32 cellular contexts compared by ENCODE assay signal in the genomic region with DNA sequence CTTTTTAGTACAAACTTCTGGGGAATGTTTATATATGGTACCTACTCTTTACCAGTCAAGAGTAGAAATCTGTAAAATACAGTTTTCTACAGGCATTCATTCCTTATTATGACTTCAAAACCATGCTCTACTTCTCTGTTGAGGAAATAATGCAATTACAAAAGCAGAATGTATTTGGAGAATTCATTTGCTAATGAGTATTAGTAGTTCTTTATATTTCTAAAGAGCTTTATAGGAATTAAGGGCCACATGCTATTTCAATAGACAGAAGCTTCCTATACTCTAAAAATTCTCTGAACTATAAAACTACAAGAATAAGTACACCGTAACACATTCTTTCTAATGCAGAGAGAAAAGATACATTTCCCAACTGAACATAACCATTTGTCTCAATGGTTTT.
"Had no signal": no experiment of that assay in that cellular context is flagged by ENCODE, and none has a peak within 500 bp of the region (broad histone marks: within the 10 kb centered on the region; RNA-seq: fewer than 3 reads in every experiment).

No MANE protein-coding gene starts in this region.

- ATAC-seq: naive thymus-derived CD8-positive, alpha-beta T cell; natural killer cell treated with Interleukin-12 subunit alpha and Interleukin-12 subunit beta and Interleukin-15 and Interleukin-18, amount 100 ng/mL, for 72 hours; psoas muscle; right cardiac atrium; right lobe of liver; stimulated activated memory B cell treated with anti-CD40 and anti-IgM and Interleukin-4, amounts not matched to agents 10 μg/mL and 1 μg/mL and 100 μg/mL, for 72 hours; stimulated activated naive CD8-positive, alpha-beta T cell treated with anti-CD3 and anti-CD28 coated beads, Interleukin-15, amount 100 ng/mL, for 72 hours; stimulated activated naive CD8-positive, alpha-beta T cell treated with anti-CD3 and anti-CD28 coated beads, Interleukin-15, Interleukin-2, amounts not matched to agents 100 U/mL and 50 U/mL, for 24 hours; upper lobe of right lung had no signal

- H3K79me2 ChIP-seq: parathyroid adenoma had no signal

- H3K27me3 Mint-ChIP-seq: naive thymus-derived CD8-positive, alpha-beta T cell; natural killer cell treated with Interleukin-12 subunit alpha and Interleukin-12 subunit beta and Interleukin-15 and Interleukin-18, amount 100 ng/mL, for 72 hours; progenitor cell of endocrine pancreas; stimulated activated memory B cell treated with anti-CD40 and anti-IgM and Interleukin-4, amounts not matched to agents 10 μg/mL and 1 μg/mL and 100 μg/mL, for 72 hours; stimulated activated naive CD8-positive, alpha-beta T cell treated with anti-CD3 and anti-CD28 coated beads, Interleukin-15, amount 100 ng/mL, for 72 hours; type B pancreatic cell had no signal

- H2AFZ ChIP-seq: parathyroid adenoma had no signal

- H3K9me3 Mint-ChIP-seq: naive thymus-derived CD8-positive, alpha-beta T cell; natural killer cell treated with Interleukin-12 subunit alpha and Interleukin-12 subunit beta and Interleukin-15 and Interleukin-18, amount 100 ng/mL, for 72 hours; nephron progenitor cell; neural crest cell; stimulated activated memory B cell treated with anti-CD40 and anti-IgM and Interleukin-4, amounts not matched to agents 10 μg/mL and 1 μg/mL and 100 μg/mL, for 72 hours; stimulated activated naive CD8-positive, alpha-beta T cell treated with anti-CD3 and anti-CD28 coated beads, Interleukin-15, amount 100 ng/mL, for 72 hours; type B pancreatic cell had no signal

- FAIRE-seq: small intestine had no signal

- H3K27me3 ChIP-seq: ovary, right lobe of liver, sigmoid colon, spleen, suprapubic skin, testis, tibial artery, transverse colon, upper lobe of right lung, uterus had no signal

- H3K4me3 ChIP-seq: ovary, psoas muscle, right lobe of liver, sigmoid colon, spleen, suprapubic skin, testis, tibial artery, transverse colon, upper lobe of right lung, uterus had no signal

- H3K27ac Mint-ChIP-seq: naive thymus-derived CD8-positive, alpha-beta T cell; natural killer cell treated with Interleukin-12 subunit alpha and Interleukin-12 subunit beta and Interleukin-15 and Interleukin-18, amount 100 ng/mL, for 72 hours; nephron progenitor cell; progenitor cell of endocrine pancreas; stimulated activated memory B cell treated with anti-CD40 and anti-IgM and Interleukin-4, amounts not matched to agents 10 μg/mL and 1 μg/mL and 100 μg/mL, for 72 hours; stimulated activated naive CD8-positive, alpha-beta T cell treated with anti-CD3 and anti-CD28 coated beads, Interleukin-15, amount 100 ng/mL, for 72 hours; type B pancreatic cell had no signal

- H3K4me3 Mint-ChIP-seq: naive thymus-derived CD8-positive, alpha-beta T cell; natural killer cell treated with Interleukin-12 subunit alpha and Interleukin-12 subunit beta and Interleukin-15 and Interleukin-18, amount 100 ng/mL, for 72 hours; nephron progenitor cell; neural crest cell; stimulated activated memory B cell treated with anti-CD40 and anti-IgM and Interleukin-4, amounts not matched to agents 10 μg/mL and 1 μg/mL and 100 μg/mL, for 72 hours; stimulated activated naive CD8-positive, alpha-beta T cell treated with anti-CD3 and anti-CD28 coated beads, Interleukin-15, amount 100 ng/mL, for 72 hours; type B pancreatic cell had no signal

- H3K4me1 ChIP-seq: psoas muscle, right lobe of liver, sigmoid colon, testis, tibial artery had no signal

- H3K36me3 ChIP-seq: ovary, right lobe of liver, sigmoid colon, suprapubic skin, tibial artery, transverse colon, upper lobe of right lung, uterus had no signal

- H3K4me1 Mint-ChIP-seq: naive thymus-derived CD8-positive, alpha-beta T cell; stimulated activated memory B cell treated with anti-CD40 and anti-IgM and Interleukin-4, amounts not matched to agents 10 μg/mL and 1 μg/mL and 100 μg/mL, for 72 hours had no signal

- H3K9me3 ChIP-seq: ovary, psoas muscle, right lobe of liver, sigmoid colon, spleen, suprapubic skin, testis, tibial artery, transverse colon, upper lobe of right lung, uterus had no signal

- H3K27ac ChIP-seq: ovary, parathyroid adenoma, psoas muscle, right lobe of liver, sigmoid colon, spleen, suprapubic skin, testis, tibial artery, transverse colon, upper lobe of right lung had no signal

- DNase-seq: naive thymus-derived CD8-positive, alpha-beta T cell; nephron progenitor cell; occipital lobe; ovary; posterior cingulate gyrus; psoas muscle; right cardiac atrium; right lobe of liver; sigmoid colon; small intestine; spleen; stimulated activated CD4-positive, alpha-beta T cell treated with anti-CD3 and anti-CD28 coated beads, Interleukin-12 subunit alpha, Interleukin-12 subunit beta, amount 100 ng/mL, for 4 hours; stimulated activated CD4-positive, alpha-beta T cell treated with anti-CD3 and anti-CD28 coated beads, Interleukin-1b, Interleukin-23, amount 100 ng/mL, for 48 hours; stimulated activated CD4-positive, alpha-beta T cell treated with anti-CD3 and anti-CD28 coated beads, Interleukin-4, amount 100 ng/mL, for 1 hour; stimulated activated CD4-positive, alpha-beta T cell treated with anti-CD3 and anti-CD28 coated beads, Interleukin-4, amount 100 ng/mL, for 4 hours; stimulated activated CD8-positive, alpha-beta memory T cell treated with anti-CD3 and anti-CD28 coated beads, Interleukin-4, amount 100 ng/mL, for 48 hours; stimulated activated naive CD4-positive, alpha-beta T cell; stimulated activated naive CD8-positive, alpha-beta T cell treated with anti-CD3 and anti-CD28 coated beads, Interleukin-15, amount 100 ng/mL, for 72 hours; stimulated activated naive CD8-positive, alpha-beta T cell treated with anti-CD3 and anti-CD28 coated beads, Interleukin-15, Interleukin-2, amounts not matched to agents 100 U/mL and 50 U/mL, for 24 hours; substantia nigra; testis; tibial artery; transverse colon; upper lobe of right lung; uterus had no signal

- H3K9ac ChIP-seq: parathyroid adenoma had no signal

- H3K36me3 Mint-ChIP-seq: naive thymus-derived CD8-positive, alpha-beta T cell; stimulated activated memory B cell treated with anti-CD40 and anti-IgM and Interleukin-4, amounts not matched to agents 10 μg/mL and 1 μg/mL and 100 μg/mL, for 72 hours had no signal
